In the genomic region with DNA sequence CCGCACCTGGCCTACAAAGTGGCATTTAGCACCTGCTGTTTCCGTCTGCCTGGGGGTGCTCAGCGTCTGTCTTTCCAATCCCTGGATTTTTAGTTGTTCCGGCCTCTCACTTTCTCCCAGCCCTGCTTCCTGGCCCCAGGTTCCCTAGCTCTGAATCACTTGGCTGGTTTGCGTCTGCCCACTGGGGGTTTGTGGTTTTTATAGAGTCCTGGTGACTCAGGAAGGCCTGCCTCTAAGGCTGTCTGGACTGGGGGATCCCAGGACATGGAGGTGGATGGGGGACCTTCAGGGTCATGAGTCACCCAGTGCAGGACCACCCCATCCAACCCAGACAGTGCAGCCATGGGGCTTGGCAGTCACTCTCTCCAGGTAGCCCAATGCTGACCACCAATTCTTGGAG, we compare ENCODE assay signal across 10 cellular contexts. TPM values are rescaled to one million over a fixed set of nuclear protein-coding genes. Genes with fewer than 3 reads are reported as not detected.
DNase-seq lines count a peak whose midpoint lies in the region; ATAC-seq, FAIRE-seq and TF ChIP-seq lines count a peak whose summit lies in the region.
"Had no signal": no experiment of that assay in that cellular context is flagged by ENCODE, and none has a peak within 500 bp of the region (broad histone marks: within the 10 kb centered on the region; RNA-seq: fewer than 3 reads in every experiment).

No MANE protein-coding gene starts in this region.

- peak overlapping the region; percentile 37 for H3K9ac ChIP-seq in PC-3 (ENCODE audit: low read length)

- H3K27me3 Mint-ChIP-seq in natural killer cell (ENCODE audit: low read depth in 2 of 2), result no peaks in the 10 kb centered on the region

- no peaks in the 10 kb centered on the region for H3K9me2 ChIP-seq in PC-3 (replicated peaks; ENCODE audit: low read length)

- peaks cover 45% of the 10 kb centered on the region for H3K4me1 ChIP-seq in PC-3 (ENCODE audit: insufficient read depth, low read length)

- H3K9me3 Mint-ChIP-seq in natural killer cell, result no peaks in the 10 kb centered on the region

- peaks cover 31 to 40% of the 10 kb centered on the region in 2 donors for H3K4me1 Mint-ChIP-seq in natural killer cell

- CTCF ChIA-PET in PC-3 (lab: Charles Lee), result no interaction called here

- H2AFZ ChIP-seq in PC-3 (ENCODE audit: low read length), result 0 out of 2 replicates have a peak overlapping the region, but pooled peaks have one; percentile 9

- POLR2A ChIA-PET in PC-3 (lab: Charles Lee; ENCODE audit: unreplicated experiment), result interaction anchor here (0.5 to 0.6 kb wide), 2 partner anchors 19 to 56 kb away, joined by 3 to 9 read pairs; no protein-coding TSS in a partner anchor

- peak overlapping the region; percentile 70 for H3K4me2 ChIP-seq in PC-3 (ENCODE audit: low read length)

- H3F3A ChIP-seq in PC-3 (ENCODE audit: low read length, unreplicated experiment), result no peaks in the 10 kb centered on the region

- peak; percentile 94 for DNase-seq in EH (ENCODE audit: low read depth)
- DNase-seq in PC-3, result peak; percentile 92
- DNase-seq in dedifferentiated amniotic fluid mesenchymal stem cell (ENCODE audit: extremely low spot score), result peak; percentile 69
- no peak for DNase-seq in natural killer cell
- no peak for DNase-seq in frontal cortex (ENCODE audit: low spot score in 2 of 2)
- DNase-seq: activated naive CD4-positive, alpha-beta T cell treated with Interleukin-2 at 50 U/mL for 16 hours; Karpas-422 had no signal

- FAIRE-seq in frontal cortex (lab: Jason Lieb, UNC), result no peak

- H3K27me3 ChIP-seq in PC-3 (ENCODE audit: low read length), result no peaks in the 10 kb centered on the region

- peak overlapping the region; percentile 31 for H3K4me3 Mint-ChIP-seq in natural killer cell

- H3K4me3 ChIP-seq in PC-3 (ENCODE audit: low read length), result no peak overlapping the region

- intact Hi-C loops in PC-3 (cut with micrococcal nuclease) (loop anchor here (5.0 kb wide), 1 partner anchor 154 kb away; the partner anchor contains the start of gene SSBP3), natural killer cell (cut with micrococcal nuclease) (no loop called here)

- H4K20me1 ChIP-seq in PC-3 (ENCODE audit: low read length), result no peaks in the 10 kb centered on the region

- H3K9me3 ChIP-seq in PC-3 (ENCODE audit: low read length), result no peaks in the 10 kb centered on the region

- H3K27ac Mint-ChIP-seq in natural killer cell, result peak overlapping the region; percentile 82

- TF ChIP-seq CTCF in PC-3 (conservative IDR thresholded peaks at IDR 0.05; ENCODE audit: low read depth, low read length), result no peak
- no peak for TF ChIP-seq CTCF in natural killer cell (IDR thresholded peaks at IDR 0.05)

- peak overlapping the region; percentile 85 for H3K27ac ChIP-seq in PC-3 (ENCODE audit: low read length)

- no peaks in the 10 kb centered on the region for H3K36me3 Mint-ChIP-seq in natural killer cell

- BruUV-seq in PC-3 (replicated peaks; lab: Mats Ljungman, UMichigan), result no TSS peak

- H3K79me2 ChIP-seq in PC-3 (ENCODE audit: low read length), result no peaks in the 10 kb centered on the region

- ATAC-seq in PC-3, result peak; percentile 90
- ATAC-seq in natural killer cell, result no peak
- no peak for ATAC-seq in HG03469 (IDR thresholded peaks at IDR 0.05; ENCODE audit: unreplicated experiment)
- ATAC-seq in GM21528 (IDR thresholded peaks at IDR 0.05; ENCODE audit: low FRiP score, unreplicated experiment), result no peak
- no peak for ATAC-seq in HG02973 (IDR thresholded peaks at IDR 0.05; ENCODE audit: unreplicated experiment)

- H3K36me3 ChIP-seq in PC-3 (ENCODE audit: low read depth, low read length), result no peaks in the 10 kb centered on the region

RNA-seq across cellular contexts. Expression of gene MRPL37, which starts 53.5 kb away (rescaled TPM):
- total RNA-seq in PC-3 (2014; rRNA removed) (191 and 211 TPM in 2 replicates), natural killer cell (10 to 100 TPM; 23.0 to 31.9 (median 28.8) TPM), frontal cortex (29.3 TPM)

RNA-seq across cellular contexts. Expression of gene CYB5RL, which starts 53.6 kb away (rescaled TPM):
- 3.6 and 11.9 TPM in 2 replicates for total RNA-seq in PC-3 (2014; rRNA removed)
- 1 to 10 TPM; 5.6 to 6.7 (median 6.2) TPM for total RNA-seq in natural killer cell
- total RNA-seq in frontal cortex, result 4.5 TPM

Comparison
In these comparisons a context has a peak if more than half of its experiments do, and no peak if none do; other contexts are left out.
1. DNase-seq: peak in EH (single experiment), PC-3 (single experiment) and dedifferentiated amniotic fluid mesenchymal stem cell (single experiment); none in natural killer cell (single experiment) and frontal cortex (0 of 2).